15 cellular contexts compared by ENCODE assay signal in the genomic region with DNA sequence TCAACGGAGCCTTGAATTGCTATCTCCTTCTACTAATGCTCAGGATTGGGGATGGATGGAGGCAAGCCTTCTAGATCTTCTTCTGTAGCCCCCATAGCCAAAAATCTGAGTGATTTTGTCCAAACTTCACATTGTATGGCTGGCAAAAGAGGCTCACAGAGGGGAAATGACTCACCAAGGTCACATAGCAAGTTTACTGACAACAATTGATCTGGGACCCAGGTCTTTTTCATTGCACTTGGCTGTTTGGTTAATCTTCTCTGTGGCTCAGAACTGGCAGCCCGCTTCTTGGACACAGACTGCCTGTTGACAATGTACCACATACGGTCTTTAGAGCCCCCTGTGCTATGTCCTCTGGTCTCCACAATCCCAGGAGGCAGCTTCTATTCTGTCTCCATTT. TPM values are rescaled to one million over a fixed set of nuclear protein-coding genes. Genes with fewer than 3 reads are reported as not detected.
DNase-seq lines count a peak whose midpoint lies in the region; FAIRE-seq and TF ChIP-seq lines count a peak whose summit lies in the region.
"Had no signal": no experiment of that assay in that cellular context is flagged by ENCODE, and none has a peak within 500 bp of the region (broad histone marks: within the 10 kb centered on the region; RNA-seq: fewer than 3 reads in every experiment).

No MANE protein-coding gene starts in this region.

- no peak overlapping the region for H3K27ac Mint-ChIP-seq in immature natural killer cell
- H3K27ac Mint-ChIP-seq: nephron had no signal

- no peak overlapping the region for H3K4me3 Mint-ChIP-seq in immature natural killer cell
- H3K4me3 Mint-ChIP-seq: nephron had no signal

- H3K27ac ChIP-seq in OCI-LY3 (ENCODE audit: low read length) = no peak overlapping the region
- H3K27ac ChIP-seq in endothelial cell of umbilical vein (ENCODE audit: insufficient read depth, low read depth, low read length) = peak overlapping the region; percentile 41
- H3K27ac ChIP-seq in mesodermal cell (ENCODE audit: low read depth, low read length, severe bottlenecking) = peak overlapping the region; percentile 18
- H3K27ac ChIP-seq in stomach = no peak overlapping the region
- H3K27ac ChIP-seq: psoas muscle, thyroid gland had no signal

- intact Hi-C loops in endothelial cell of umbilical vein (cut with micrococcal nuclease) (loop anchor here (1.0 to 10.0 kb wide), 8 partner anchors 107 to 659 kb away; no protein-coding TSS in a partner anchor), stomach (cut with DNase I; ENCODE audit: low total_unique reads) (no loop called here)

- CTCF ChIA-PET in endothelial cell of umbilical vein (lab: Charles Lee) = interaction anchor here (0.7 to 2.2 kb wide), 4 partner anchors 209 to 662 kb away, joined by 4 to 13 read pairs (median 4); no protein-coding TSS in a partner anchor

- H3K4me1 ChIP-seq in OCI-LY3 (ENCODE audit: low read length) (peaks cover 15% of the 10 kb centered on the region), endothelial cell of umbilical vein (ENCODE audit: control insufficient read depth, extremely low read depth, insufficient read depth, low read length) (peaks cover 12% of the 10 kb centered on the region), mesodermal cell (ENCODE audit: control insufficient read depth, insufficient read depth, low read length, poor library complexity, severe bottlenecking) (peaks cover 16% of the 10 kb centered on the region), stomach (no peaks in the 10 kb centered on the region)
- H3K4me1 ChIP-seq: psoas muscle, thyroid gland had no signal

- 92 to 95% methylated on average over 2 to 3 of the region's 3 CpGs for WGBS in mesodermal cell (ENCODE audit: insufficient coverage in 2 of 2), 2 experiments
- WGBS in stomach, 5 donors = 66 to 71% (median 69%) methylated on average over 3 of the region's 3 CpGs

- no peak for TF ChIP-seq EP300 in stomach (IDR thresholded peaks at IDR 0.05)

- H3K36me3 ChIP-seq in OCI-LY3 (replicated peaks; ENCODE audit: low read depth, low read length) = no peaks in the 10 kb centered on the region
- no peaks in the 10 kb centered on the region for H3K36me3 ChIP-seq in endothelial cell of umbilical vein (ENCODE audit: control insufficient read depth in 2 of 2, extremely low read depth in 1 of 2, insufficient read depth in 2 of 2, low read length in 2 of 2)
- no peaks in the 10 kb centered on the region for H3K36me3 ChIP-seq in mesodermal cell (ENCODE audit: control insufficient read depth, insufficient read depth, low read length)
- no peaks in the 10 kb centered on the region for H3K36me3 ChIP-seq in stomach
- H3K36me3 ChIP-seq: thyroid gland had no signal

- no peaks in the 10 kb centered on the region for H4K20me1 ChIP-seq in OCI-LY3 (ENCODE audit: insufficient read depth, low read length)
- H4K20me1 ChIP-seq in endothelial cell of umbilical vein (replicated peaks; ENCODE audit: control insufficient read depth, extremely low read depth, insufficient read depth, low read length) = no peaks in the 10 kb centered on the region

- peak; percentile 40 for DNase-seq in GM03348 (ENCODE audit: low spot score)
- peak; percentile 58 for DNase-seq in endothelial cell of umbilical vein (ENCODE audit: low read depth, low spot score)
- DNase-seq in immature natural killer cell = no peak
- DNase-seq in T-helper 2 cell = no peak
- no peak for DNase-seq in stomach
- no peak for DNase-seq in HTR-8/SVneo (ENCODE audit: insufficient read length, low spot score)
- DNase-seq: activated gamma-delta T cell, SIG-M5 had no signal

- peak overlapping the region; percentile 64 for H3K4me2 ChIP-seq in OCI-LY3 (ENCODE audit: low read length)
- H3K4me2 ChIP-seq in endothelial cell of umbilical vein (ENCODE audit: insufficient read depth, low read length) = peak overlapping the region; percentile 64

- TF ChIP-seq POLR2A in endothelial cell of umbilical vein (IDR thresholded peaks at IDR 0.05; ENCODE audit: low read depth, low read length) (no peak), stomach (IDR thresholded peaks at IDR 0.05) (no peak)

- no peak overlapping the region for H3K4me3 ChIP-seq in OCI-LY3 (ENCODE audit: low read length)
- H3K4me3 ChIP-seq in endothelial cell of umbilical vein (replicated peaks in 1 of 3; ENCODE audit: insufficient read depth in 1 of 3, low read depth in 1 of 3, low read length in 3 of 3) = peak overlapping the region in 1 of 3 experiments; percentile 8
- H3K4me3 ChIP-seq in mesodermal cell (ENCODE audit: extremely low read depth, insufficient read depth, low read length, poor library complexity, severe bottlenecking) = no peak overlapping the region
- H3K4me3 ChIP-seq in stomach = no peak overlapping the region
- H3K4me3 ChIP-seq: lung, psoas muscle, thyroid gland had no signal

- no peaks in the 10 kb centered on the region for H3K9me1 ChIP-seq in endothelial cell of umbilical vein (replicated peaks; ENCODE audit: control insufficient read depth, extremely low read depth, insufficient read depth, low read length)

- no peaks in the 10 kb centered on the region for H3K4me1 Mint-ChIP-seq in immature natural killer cell

- peak overlapping the region; percentile 95; the same call in 1 of the 2 replicates for H2AFZ ChIP-seq in OCI-LY3 (ENCODE audit: low read depth, low read length)
- peak overlapping the region; percentile 55 for H2AFZ ChIP-seq in endothelial cell of umbilical vein (ENCODE audit: low read depth, low read length)

- FAIRE-seq in endothelial cell of umbilical vein (lab: Jason Lieb, UNC) = peak; percentile 92
- FAIRE-seq in HTR-8/SVneo (lab: Jason Lieb, UNC) = no peak
- FAIRE-seq: H54 had no signal

- no TSS peak for BruUV-seq in endothelial cell of umbilical vein (replicated peaks; lab: Mats Ljungman, UMichigan)

- H3K9ac ChIP-seq in OCI-LY3 (ENCODE audit: low read length) (no peak overlapping the region), endothelial cell of umbilical vein (replicated peaks; ENCODE audit: extremely low read depth, insufficient read depth, low read length) (peak overlapping the region; percentile 28)

- H3K9me3 Mint-ChIP-seq in immature natural killer cell = no peaks in the 10 kb centered on the region
- H3K9me3 Mint-ChIP-seq: nephron had no signal

- no peaks in the 10 kb centered on the region for H3K9me3 ChIP-seq in OCI-LY3 (ENCODE audit: insufficient read depth, low read length)
- H3K9me3 ChIP-seq in endothelial cell of umbilical vein (replicated peaks; ENCODE audit: control insufficient read depth, insufficient read depth, low read length) = no peaks in the 10 kb centered on the region
- H3K9me3 ChIP-seq in mesodermal cell (ENCODE audit: control insufficient read depth, low read length) = no peaks in the 10 kb centered on the region
- no peaks in the 10 kb centered on the region for H3K9me3 ChIP-seq in stomach
- H3K9me3 ChIP-seq: psoas muscle, thyroid gland had no signal

- H3K79me2 ChIP-seq in OCI-LY3 (ENCODE audit: low read length) (no peaks in the 10 kb centered on the region), endothelial cell of umbilical vein (ENCODE audit: control insufficient read depth, insufficient read depth, low read length) (no peaks in the 10 kb centered on the region)

- H3K27me3 Mint-ChIP-seq in immature natural killer cell (ENCODE audit: low read depth in 3 of 3) = peaks cover 2 to 9% (median 5%) of the 10 kb centered on the region in 3 donors

- TF ChIP-seq CTCF in OCI-LY3 (IDR thresholded peaks at IDR 0.05; ENCODE audit: low read depth, low read length) (no peak), endothelial cell of umbilical vein (IDR thresholded peaks at IDR 0.05; ENCODE audit: extremely low read depth in 1 of 2, insufficient read depth in 1 of 2, low read depth in 1 of 2, low read length in 2 of 2) (no peak), stomach (IDR thresholded peaks at IDR 0.05) (no peak)

- no peaks in the 10 kb centered on the region for H3K36me3 Mint-ChIP-seq in immature natural killer cell

- dilution Hi-C loops in endothelial cell of umbilical vein (cut with MboI; ENCODE audit: extremely low pct_ligation_motif_present, low sequenced_read_pairs) = no loop called here

- H3K27me3 ChIP-seq in OCI-LY3 (ENCODE audit: low read depth, low read length) (no peaks in the 10 kb centered on the region), endothelial cell of umbilical vein (ENCODE audit: control insufficient read depth in 2 of 2, insufficient read depth in 2 of 2, low read length in 2 of 2) (peaks cover 4 to 6% of the 10 kb centered on the region in 2 experiments), stomach (peaks cover 0 to 56% (median 18%) of the 10 kb centered on the region in 3 donors)
- H3K27me3 ChIP-seq: thyroid gland had no signal

- POLR2A ChIA-PET in endothelial cell of umbilical vein (lab: Charles Lee) = interaction anchor here (0.6 kb wide), 1 partner anchor 188 kb away, joined by 3 read pairs; no protein-coding TSS in a partner anchor

RNA-seq across cellular contexts. Expression of a gene that starts 3.0 kb away (rescaled TPM):
- total RNA-seq in endothelial cell of umbilical vein (not detected in 2 replicates), stomach (not detected)
- polyA plus RNA-seq in endothelial cell of umbilical vein (not detected in 2 replicates), immature natural killer cell (not detected), stomach (not detected)
- polyA plus RNA-seq in endothelial cell of umbilical vein (2011; cell fraction: cytosol; rRNA removed) = not detected in 2 replicates
- polyA plus RNA-seq in endothelial cell of umbilical vein (2011; cell fraction: nucleus; rRNA removed) = not detected in 2 replicates
- not detected in 2 replicates for polyA plus RNA-seq in endothelial cell of umbilical vein (2012)
- polyA minus RNA-seq in endothelial cell of umbilical vein = not detected in 2 replicates
- not detected for polyA minus RNA-seq in endothelial cell of umbilical vein (2011; cell fraction: cytosol; rRNA and poly(A)+ RNA removed)
- polyA minus RNA-seq in endothelial cell of umbilical vein (2011; cell fraction: nucleus; rRNA and poly(A)+ RNA removed) = not detected in 2 replicates
- polyA plus RNA-seq in mesodermal cell (2013, experiment 1 of 2) = not detected
- not detected for polyA plus RNA-seq in mesodermal cell (2013, experiment 2 of 2)
- total RNA-seq: lung, psoas muscle, thyroid gland had no signal
- polyA plus RNA-seq: lung, psoas muscle had no signal

RNA-seq across cellular contexts. Expression of a gene that starts 40.0 kb away (rescaled TPM):
- total RNA-seq in endothelial cell of umbilical vein (not detected in 2 replicates), stomach (not detected)
- polyA plus RNA-seq in endothelial cell of umbilical vein (not detected in 2 replicates), immature natural killer cell (not detected), stomach (not detected)
- not detected in 2 replicates for polyA plus RNA-seq in endothelial cell of umbilical vein (2011; cell fraction: cytosol; rRNA removed)
- polyA plus RNA-seq in endothelial cell of umbilical vein (2011; cell fraction: nucleus; rRNA removed) = not detected in 2 replicates
- not detected in 2 replicates for polyA plus RNA-seq in endothelial cell of umbilical vein (2012)
- not detected in 2 replicates for polyA minus RNA-seq in endothelial cell of umbilical vein
- not detected for polyA minus RNA-seq in endothelial cell of umbilical vein (2011; cell fraction: cytosol; rRNA and poly(A)+ RNA removed)
- polyA minus RNA-seq in endothelial cell of umbilical vein (2011; cell fraction: nucleus; rRNA and poly(A)+ RNA removed) = not detected in 2 replicates
- not detected for polyA plus RNA-seq in mesodermal cell (2013, experiment 1 of 2)
- not detected for polyA plus RNA-seq in mesodermal cell (2013, experiment 2 of 2)
- total RNA-seq: lung, psoas muscle, thyroid gland had no signal
- polyA plus RNA-seq: lung, psoas muscle had no signal

RNA-seq across cellular contexts. Expression of a gene that starts 43.6 kb away (rescaled TPM):
- total RNA-seq in endothelial cell of umbilical vein (105 and 111 TPM in 2 replicates), stomach (10 to 100 TPM; 27.4 to 78.9 (median 39.3) TPM)
- polyA plus RNA-seq in endothelial cell of umbilical vein (79.3 and 111 TPM in 2 replicates), immature natural killer cell (10 to 100 TPM; 28.8 to 45.3 (median 45.0) TPM), stomach (10 to 100 TPM; 17.1 to 30.4 (median 20.9) TPM)
- polyA plus RNA-seq in endothelial cell of umbilical vein (2011; cell fraction: cytosol; rRNA removed) = 84.3 and 94.3 TPM in 2 replicates
- 121 and 154 TPM in 2 replicates for polyA plus RNA-seq in endothelial cell of umbilical vein (2011; cell fraction: nucleus; rRNA removed)
- 77.8 and 109 TPM in 2 replicates for polyA plus RNA-seq in endothelial cell of umbilical vein (2012)
- polyA minus RNA-seq in endothelial cell of umbilical vein = 130 and 135 TPM in 2 replicates
- 47.1 TPM for polyA minus RNA-seq in endothelial cell of umbilical vein (2011; cell fraction: cytosol; rRNA and poly(A)+ RNA removed)
- 40.2 and 49.8 TPM in 2 replicates for polyA minus RNA-seq in endothelial cell of umbilical vein (2011; cell fraction: nucleus; rRNA and poly(A)+ RNA removed)
- polyA plus RNA-seq in mesodermal cell (2013, experiment 1 of 2) = 162 TPM
- polyA plus RNA-seq in mesodermal cell (2013, experiment 2 of 2) = 157 TPM

Comparison
In these comparisons a context has a peak if more than half of its experiments do, and no peak if none do; other contexts are left out.
1. DNase-seq: peak in GM03348 (single experiment) and endothelial cell of umbilical vein (single experiment); none in immature natural killer cell (0 of 3), T-helper 2 cell (0 of 5), stomach (single experiment) and HTR-8/SVneo (single experiment).
2. H3K27ac ChIP-seq: peak in endothelial cell of umbilical vein (single experiment) and mesodermal cell (single experiment); none in OCI-LY3 (single experiment) and stomach (0 of 5).